Comparison of ENCODE assay signal across 8 cellular contexts in the genomic region with DNA sequence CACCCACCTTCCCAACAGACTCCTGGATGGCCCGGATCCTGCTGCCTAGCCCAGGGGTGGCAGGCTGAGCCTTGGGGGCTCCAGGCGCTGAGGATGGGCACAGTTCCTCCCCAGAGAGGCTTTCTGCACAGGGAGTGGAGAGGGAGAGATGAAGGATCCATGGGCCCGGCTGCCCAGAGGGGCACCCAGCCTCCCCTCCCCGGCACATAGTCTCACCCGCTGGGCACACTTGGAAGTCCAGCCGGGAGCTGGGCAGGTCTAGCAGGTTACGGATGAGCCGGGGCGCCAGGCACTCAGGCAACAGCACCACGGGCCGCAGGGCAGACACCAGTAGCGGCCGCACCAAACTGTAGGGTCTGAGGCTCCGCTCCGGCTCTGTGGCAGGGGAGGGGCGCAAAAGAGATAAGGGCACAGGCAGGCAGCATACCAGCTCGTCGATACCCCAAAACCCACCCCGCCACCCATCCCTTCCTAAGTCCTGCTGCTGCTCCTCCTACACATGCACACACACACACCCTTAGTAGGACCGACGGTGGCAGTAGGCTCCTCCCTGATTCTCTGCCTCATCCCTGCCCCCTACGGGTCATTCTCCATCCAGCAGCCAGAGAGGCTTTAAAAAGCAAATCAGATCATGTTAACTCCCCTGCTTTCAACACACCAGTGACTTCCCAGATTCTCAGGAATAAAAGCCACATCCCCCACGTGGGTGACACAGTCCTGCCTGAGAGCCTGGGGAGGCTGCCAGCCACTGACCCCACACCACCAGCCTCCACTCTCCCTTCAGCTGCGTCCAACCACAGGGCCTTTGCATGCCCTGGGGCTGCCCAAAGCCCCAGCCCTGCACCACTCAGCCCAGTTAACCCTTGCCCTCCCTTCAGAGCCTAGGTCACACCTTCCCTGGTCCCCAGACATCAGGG. TPM values are rescaled to one million over a fixed set of nuclear protein-coding genes. Genes with fewer than 3 reads are reported as not detected.
DNase-seq lines count a peak whose midpoint lies in the region; ATAC-seq, FAIRE-seq and TF ChIP-seq lines count a peak whose summit lies in the region.

No MANE protein-coding gene starts in this region.

- no peak overlapping the region for H3K4me2 ChIP-seq in HepG2 (ENCODE audit: low read depth, low read length)

- DNase-seq in left ventricle myocardium superior: no peak
- no peak for DNase-seq in Right ventricle myocardium inferior (ENCODE audit: missing footprints)
- peak; percentile 55 for DNase-seq in RPMI8226
- peak in 1 of 2 donors; percentile 66 for DNase-seq in activated naive CD4-positive, alpha-beta T cell treated with anti-CD3 and anti-CD28 coated beads, Interleukin-2, amount 50 U/mL, for 72 hours (ENCODE audit: low spot score in 2 of 2)
- no peak for DNase-seq in HepG2 (ENCODE audit: low spot score)
- DNase-seq in stimulated activated naive CD8-positive, alpha-beta T cell treated with anti-CD3 and anti-CD28 coated beads, Interleukin-15, amount 100 ng/mL, for 72 hours: peak; percentile 39 to 48
- DNase-seq in globus pallidus (ENCODE audit: low spot score): no peak

- CTCF ChIA-PET in HepG2 (lab: Yijun Ruan, JAX; ENCODE audit: low intra/inter-chr PET ratio, low total read pairs): no interaction called here

- no peaks in the 10 kb centered on the region for H3K9me3 ChIP-seq in HepG2 (ENCODE audit: low read length)

- BruUV-seq in HepG2 (replicated peaks; lab: Mats Ljungman, UMichigan): no TSS peak

- in situ Hi-C loops in HepG2 (cut with HindIII; ENCODE audit: extremely low pct_ligation_motif_present, low pct_unique_long_range_greater_than_20kb): no loop called here

- H3K79me2 ChIP-seq in HepG2 (ENCODE audit: insufficient read depth, low read length): no peaks in the 10 kb centered on the region

- intact Hi-C loops in left ventricle myocardium superior (cut with micrococcal nuclease): no loop called here
- intact Hi-C loops in Right ventricle myocardium inferior (cut with DNase I): no loop called here
- intact Hi-C loops in HepG2 (cut with micrococcal nuclease; ENCODE audit: unreplicated experiment): no loop called here

- H3K27me3 ChIP-seq in HepG2 (ENCODE audit: control insufficient read depth in 1 of 2, insufficient read depth in 2 of 2, low read length in 2 of 2): no peaks in the 10 kb centered on the region

- TF ChIP-seq CTCF in HepG2 (CRISPR knock-in tag; IDR thresholded peaks at IDR 0.05): peak; percentile 52

- no peak overlapping the region for H2AFZ ChIP-seq in HepG2 (ENCODE audit: low read length)

- ATAC-seq in left ventricle myocardium superior (peak; percentile 17), Right ventricle myocardium inferior (no peak), HepG2 (peak; percentile 12; the same call in 1 of the 3 replicates), HG03354 (IDR thresholded peaks at IDR 0.05; ENCODE audit: poor library complexity, severe bottlenecking, unreplicated experiment) (no peak)
- peak; percentile 75 to 84 for ATAC-seq in activated naive CD4-positive, alpha-beta T cell treated with anti-CD3 and anti-CD28 coated beads, Interleukin-2, amount 50 U/mL, for 72 hours
- ATAC-seq in stimulated activated naive CD8-positive, alpha-beta T cell treated with anti-CD3 and anti-CD28 coated beads, Interleukin-15, amount 100 ng/mL, for 72 hours: peak; percentile 69

- H3K9me3 Mint-ChIP-seq in activated naive CD4-positive, alpha-beta T cell treated with anti-CD3 and anti-CD28 coated beads, Interleukin-2, amount 50 U/mL, for 72 hours: no peaks in the 10 kb centered on the region
- no peaks in the 10 kb centered on the region for H3K9me3 Mint-ChIP-seq in stimulated activated naive CD8-positive, alpha-beta T cell treated with anti-CD3 and anti-CD28 coated beads, Interleukin-15, amount 100 ng/mL, for 72 hours

- WGBS in HepG2 (ENCODE audit: low lambda C conversion rate): 68% methylated on average over 9 of the region's 24 CpGs

- peaks cover 28 to 59% of the 10 kb centered on the region in 2 experiments for H3K36me3 ChIP-seq in HepG2 (replicated peaks in 1 of 2; ENCODE audit: control insufficient read depth in 1 of 2, insufficient read depth in 2 of 2, low read length in 2 of 2)

- POLR2A ChIA-PET in HepG2 (lab: Yijun Ruan, JAX): interaction anchor here (0.6 kb wide), 1 partner anchor 55 kb away, joined by 3 read pairs; no protein-coding TSS in a partner anchor

- no peak for TF ChIP-seq POLR2A in HepG2 (IDR thresholded peaks at IDR 0.05; ENCODE audit: insufficient read depth in 1 of 2, low read depth in 2 of 2, low read length in 2 of 2)

- no peak overlapping the region for H3K27ac ChIP-seq in HepG2 (ENCODE audit: extremely low read length, insufficient read depth, low read length)

- peaks cover 57% of the 10 kb centered on the region for H3K4me1 Mint-ChIP-seq in stimulated activated naive CD8-positive, alpha-beta T cell treated with anti-CD3 and anti-CD28 coated beads, Interleukin-15, amount 100 ng/mL, for 72 hours

- TF ChIP-seq EP300 in HepG2 (IDR thresholded peaks at IDR 0.05; ENCODE audit: low read depth in 2 of 2, low read length in 2 of 2) (no peak), HepG2 (CRISPR knock-in tag; IDR thresholded peaks at IDR 0.05; ENCODE audit: borderline replicate concordance) (no peak)

- no peak for TF ChIP-seq RAD21 in HepG2 (CRISPR knock-in tag; IDR thresholded peaks at IDR 0.05)

- H4K20me1 ChIP-seq in HepG2 (ENCODE audit: insufficient read depth, low read length): no peaks in the 10 kb centered on the region

- H3K27ac Mint-ChIP-seq in activated naive CD4-positive, alpha-beta T cell treated with anti-CD3 and anti-CD28 coated beads, Interleukin-2, amount 50 U/mL, for 72 hours: peak overlapping the region in 1 of 2 donors; percentile 19
- H3K27ac Mint-ChIP-seq in stimulated activated naive CD8-positive, alpha-beta T cell treated with anti-CD3 and anti-CD28 coated beads, Interleukin-15, amount 100 ng/mL, for 72 hours: no peak overlapping the region

- H3K27me3 Mint-ChIP-seq in stimulated activated naive CD8-positive, alpha-beta T cell treated with anti-CD3 and anti-CD28 coated beads, Interleukin-15, amount 100 ng/mL, for 72 hours: no peaks in the 10 kb centered on the region

- no peak overlapping the region for H3K4me3 ChIP-seq in HepG2 (replicated peaks in 1 of 3; ENCODE audit: insufficient read depth in 1 of 3, low read depth in 2 of 3, low read length in 3 of 3)

- no peaks in the 10 kb centered on the region for H3K36me3 Mint-ChIP-seq in activated naive CD4-positive, alpha-beta T cell treated with anti-CD3 and anti-CD28 coated beads, Interleukin-2, amount 50 U/mL, for 72 hours

- peaks cover 23% of the 10 kb centered on the region for H3K4me1 ChIP-seq in HepG2 (ENCODE audit: insufficient read depth, low read length)

- peak; percentile 74 for FAIRE-seq in HepG2 (lab: Jason Lieb, UNC)

- H3K4me3 Mint-ChIP-seq in stimulated activated naive CD8-positive, alpha-beta T cell treated with anti-CD3 and anti-CD28 coated beads, Interleukin-15, amount 100 ng/mL, for 72 hours: no peak overlapping the region

- H3K9ac ChIP-seq in HepG2 (ENCODE audit: insufficient read depth, low read depth, low read length): no peak overlapping the region

RNA-seq across cellular contexts. Expression of gene MFNG, which starts 6.5 kb away (rescaled TPM):
- total RNA-seq in left ventricle myocardium superior: 13.9 TPM
- total RNA-seq in Right ventricle myocardium inferior: 14.4 TPM
- 100 to 1,000 TPM in 1 of 2 donors, 10 to 100 TPM in 1; 88.7 to 169 TPM for total RNA-seq in activated naive CD4-positive, alpha-beta T cell treated with anti-CD3 and anti-CD28 coated beads, Interleukin-2, amount 50 U/mL, for 72 hours
- 1.0 and 1.1 TPM in 2 replicates for total RNA-seq in HepG2 (2016; rRNA removed; fragmentation: Illumina TruSeq; extraction: Trizol)
- 0.35 and 1.1 TPM in 2 replicates for total RNA-seq in HepG2 (2016; cell fraction: cytosol; rRNA removed; fragmentation: Illumina TruSeq; extraction: Trizol; ENCODE audit: low read depth)
- total RNA-seq in HepG2 (2016; cell fraction: insoluble cytoplasmic fraction; rRNA removed; fragmentation: Illumina TruSeq; extraction: Trizol): 0.55 and 0.80 TPM in 2 replicates
- total RNA-seq in HepG2 (2016; cell fraction: membrane; rRNA removed; fragmentation: Illumina TruSeq; extraction: Trizol): 1.4 and 1.9 TPM in 2 replicates
- total RNA-seq in HepG2 (2016; cell fraction: nucleus; rRNA removed; fragmentation: Illumina TruSeq; extraction: Trizol): 0.56 and 1.6 TPM in 2 replicates
- 11.7 and 19.8 TPM in 2 replicates for polyA plus RNA-seq in HepG2 (2011; rRNA removed)
- 15.3 and 15.7 TPM in 2 replicates for polyA plus RNA-seq in HepG2 (2011; cell fraction: cytosol; rRNA removed)
- 37.0 and 46.6 TPM in 2 replicates for polyA plus RNA-seq in HepG2 (2011; cell fraction: nucleus; rRNA removed)
- polyA plus RNA-seq in HepG2 (2012): 14.5 and 20.0 TPM in 2 replicates
- 0.79 and 0.97 TPM in 2 replicates for polyA plus RNA-seq in HepG2 (2016; cell fraction: cytosol; fragmentation: Illumina TruSeq; extraction: Trizol; ENCODE audit: low read depth)
- polyA plus RNA-seq in HepG2 (2016; cell fraction: insoluble cytoplasmic fraction; fragmentation: Illumina TruSeq; extraction: Trizol; ENCODE audit: low read depth): 0.81 and 0.93 TPM in 2 replicates
- 1.1 and 1.3 TPM in 2 replicates for polyA plus RNA-seq in HepG2 (2016; cell fraction: membrane; fragmentation: Illumina TruSeq; extraction: Trizol; ENCODE audit: low read depth)
- 1.3 and 4.5 TPM in 2 replicates for polyA plus RNA-seq in HepG2 (2016; cell fraction: nucleus; fragmentation: Illumina TruSeq; extraction: Trizol; ENCODE audit: insufficient read depth, low read depth)
- polyA minus RNA-seq in HepG2 (2011; rRNA and poly(A)+ RNA removed; ENCODE audit: low replicate concordance): 0.77 and 12.5 TPM in 2 replicates
- 3.2 and 6.1 TPM in 2 replicates for polyA minus RNA-seq in HepG2 (2011; cell fraction: cytosol; rRNA and poly(A)+ RNA removed)
- polyA minus RNA-seq in HepG2 (2011; cell fraction: nucleus; rRNA and poly(A)+ RNA removed): 6.1 and 9.8 TPM in 2 replicates

RNA-seq across cellular contexts. Expression of gene CARD10, which starts 26.5 kb away (rescaled TPM):
- 10.0 TPM for total RNA-seq in left ventricle myocardium superior
- 10.3 TPM for total RNA-seq in Right ventricle myocardium inferior
- under 1 TPM; 0.09 to 0.51 TPM for total RNA-seq in activated naive CD4-positive, alpha-beta T cell treated with anti-CD3 and anti-CD28 coated beads, Interleukin-2, amount 50 U/mL, for 72 hours
- total RNA-seq in HepG2 (2016; rRNA removed; fragmentation: Illumina TruSeq; extraction: Trizol): 28.9 and 35.2 TPM in 2 replicates
- 3.9 and 4.1 TPM in 2 replicates for total RNA-seq in HepG2 (2016; cell fraction: cytosol; rRNA removed; fragmentation: Illumina TruSeq; extraction: Trizol; ENCODE audit: low read depth)
- 24.8 and 36.0 TPM in 2 replicates for total RNA-seq in HepG2 (2016; cell fraction: insoluble cytoplasmic fraction; rRNA removed; fragmentation: Illumina TruSeq; extraction: Trizol)
- total RNA-seq in HepG2 (2016; cell fraction: membrane; rRNA removed; fragmentation: Illumina TruSeq; extraction: Trizol): 11.9 and 12.5 TPM in 2 replicates
- total RNA-seq in HepG2 (2016; cell fraction: nucleus; rRNA removed; fragmentation: Illumina TruSeq; extraction: Trizol): 17.8 and 21.3 TPM in 2 replicates
- 55.8 and 92.3 TPM in 2 replicates for polyA plus RNA-seq in HepG2 (2011; rRNA removed)
- polyA plus RNA-seq in HepG2 (2011; cell fraction: cytosol; rRNA removed): 52.6 and 75.1 TPM in 2 replicates
- polyA plus RNA-seq in HepG2 (2011; cell fraction: nucleus; rRNA removed): 203 and 227 TPM in 2 replicates
- 46.8 and 57.2 TPM in 2 replicates for polyA plus RNA-seq in HepG2 (2012)
- polyA plus RNA-seq in HepG2 (2016; cell fraction: cytosol; fragmentation: Illumina TruSeq; extraction: Trizol; ENCODE audit: low read depth): 3.0 TPM in 2 replicates
- polyA plus RNA-seq in HepG2 (2016; cell fraction: insoluble cytoplasmic fraction; fragmentation: Illumina TruSeq; extraction: Trizol; ENCODE audit: low read depth): 28.5 and 30.3 TPM in 2 replicates
- polyA plus RNA-seq in HepG2 (2016; cell fraction: membrane; fragmentation: Illumina TruSeq; extraction: Trizol; ENCODE audit: low read depth): 9.1 and 9.4 TPM in 2 replicates
- polyA plus RNA-seq in HepG2 (2016; cell fraction: nucleus; fragmentation: Illumina TruSeq; extraction: Trizol; ENCODE audit: insufficient read depth, low read depth): 42.1 and 44.8 TPM in 2 replicates
- 15.9 and 164 TPM in 2 replicates for polyA minus RNA-seq in HepG2 (2011; rRNA and poly(A)+ RNA removed; ENCODE audit: low replicate concordance)
- 61.5 and 72.6 TPM in 2 replicates for polyA minus RNA-seq in HepG2 (2011; cell fraction: cytosol; rRNA and poly(A)+ RNA removed)
- 31.9 and 42.5 TPM in 2 replicates for polyA minus RNA-seq in HepG2 (2011; cell fraction: nucleus; rRNA and poly(A)+ RNA removed)

Comparison
In these comparisons a context has a peak if more than half of its experiments do, and no peak if none do; other contexts are left out.
1. ATAC-seq: peak in left ventricle myocardium superior (single experiment), activated naive CD4-positive, alpha-beta T cell treated with anti-CD3 and anti-CD28 coated beads, Interleukin-2, amount 50 U/mL, for 72 hours (2 of 2), HepG2 (single experiment) and stimulated activated naive CD8-positive, alpha-beta T cell treated with anti-CD3 and anti-CD28 coated beads, Interleukin-15, amount 100 ng/mL, for 72 hours (single experiment); none in Right ventricle myocardium inferior (single experiment) and HG03354 (single experiment).
2. DNase-seq: peak in RPMI8226 (single experiment) and stimulated activated naive CD8-positive, alpha-beta T cell treated with anti-CD3 and anti-CD28 coated beads, Interleukin-15, amount 100 ng/mL, for 72 hours (2 of 2); none in left ventricle myocardium superior (single experiment), Right ventricle myocardium inferior (single experiment), HepG2 (single experiment) and globus pallidus (single experiment).